Comparison of ENCODE assay signal across 27 cellular contexts in genomic region chr11:61498767-61499341, GRCh38. TPM values are rescaled to one million over a fixed set of nuclear protein-coding genes. Genes with fewer than 3 reads are reported as not detected.
DNase-seq lines count a peak whose midpoint lies in the region; FAIRE-seq and TF ChIP-seq lines count a peak whose summit lies in the region.
"Had no signal": no experiment of that assay in that cellular context is flagged by ENCODE, and none has a peak within 500 bp of the region (broad histone marks: within the 10 kb centered on the region; RNA-seq: fewer than 3 reads in every experiment).

No MANE protein-coding gene starts in this region.

- no peak overlapping the region for H3K4me2 ChIP-seq in KMS-11

- H2AFZ ChIP-seq in KMS-11 (ENCODE audit: low read depth): peak overlapping the region; percentile 41; the same call in 1 of the 2 replicates

- TF ChIP-seq POLR2A in GM12892 (IDR thresholded peaks at IDR 0.05; ENCODE audit: low read depth, low read length): peak; percentile 32; the same call in 1 of the 2 replicates

- H3K4me3 ChIP-seq in KMS-11 (IDR thresholded peaks at IDR 0.05; ENCODE audit: insufficient read depth, low read depth, low read length): no peak overlapping the region
- no peak overlapping the region for H3K4me3 ChIP-seq in kidney (ENCODE audit: low read length in 2 of 2)
- H3K4me3 ChIP-seq: thoracic aorta had no signal

- peaks cover 5% of the 10 kb centered on the region; the same call in 1 of the 2 replicates for H3K27me3 ChIP-seq in KMS-11 (ENCODE audit: insufficient read depth, low read depth)
- H3K27me3 ChIP-seq: BE2C had no signal

- no peak overlapping the region for H3K9ac ChIP-seq in KMS-11
- no peak overlapping the region for H3K9ac ChIP-seq in kidney (ENCODE audit: low read length in 2 of 2)

- no peak for DNase-seq in GM12892 (ENCODE audit: insufficient read length)
- peak; percentile 75 for DNase-seq in RPMI8226
- DNase-seq in kidney: peak; percentile 5
- no peak for DNase-seq in GM19239 (ENCODE audit: insufficient read length, low spot score)
- DNase-seq in NCI-H2227 treated with DMSO at 0.1 percent for 48 hours (lab: John Stamatoyannopoulos, UW): no peak
- no peak for DNase-seq in HTR-8/SVneo (ENCODE audit: insufficient read length, low spot score)
- DNase-seq: activated CD4-positive, alpha-beta memory T cell treated with anti-CD3 and anti-CD28 coated beads, Interleukin-2, amount 10 ng/mL, durations not matched to agents 7 days and 5 days; activated CD8-positive, alpha-beta memory T cell treated with anti-CD3 and anti-CD28 coated beads, Interleukin-2, amount 50 U/mL, for 4 hours; activated naive CD4-positive, alpha-beta T cell treated with Interleukin-2 at 50 U/mL for 16 hours; BE2C; central memory CD4-positive, alpha-beta T cell; cortex of kidney; DMS 273 treated with DMSO at 0.1 percent for 48 hours; effector memory CD4-positive, alpha-beta T cell; H9; immature natural killer cell; NCI-H1105 treated with DMSO at 0.1 percent for 48 hours; NCI-H1930; NCI-H526 treated with DMSO at 0.1 percent for 48 hours; PC-3; SHP77 treated with DMSO at 0.1 percent for 48 hours; stimulated activated CD4-positive, alpha-beta T cell treated with anti-CD3 and anti-CD28 coated beads, Interleukin-1b, Interleukin-23, amount 100 ng/mL, for 48 hours; stimulated activated naive CD8-positive, alpha-beta T cell treated with anti-CD3 and anti-CD28 coated beads, Interleukin-15, Interleukin-2, amounts not matched to agents 100 U/mL and 50 U/mL, for 24 hours had no signal

- no peaks in the 10 kb centered on the region for H4K20me1 ChIP-seq in KMS-11 (ENCODE audit: insufficient read depth)

- intact Hi-C loops in kidney (cut with DNase I): no loop called here

- FAIRE-seq in GM12892 (lab: Jason Lieb, UNC): no peak
- no peak for FAIRE-seq in kidney (lab: Jason Lieb, UNC)
- no peak for FAIRE-seq in GM19239 (lab: Jason Lieb, UNC)
- FAIRE-seq in HTR-8/SVneo (lab: Jason Lieb, UNC): no peak
- FAIRE-seq: urothelium cell line had no signal

- no peaks in the 10 kb centered on the region for H3K79me2 ChIP-seq in KMS-11 (ENCODE audit: insufficient read depth, low read depth)

- H3K27ac ChIP-seq in KMS-11 (no peak overlapping the region), kidney (ENCODE audit: low read depth in 2 of 2, low read length in 2 of 2) (no peak overlapping the region)
- H3K27ac ChIP-seq: epithelial cell of prostate, thoracic aorta had no signal

- no peaks in the 10 kb centered on the region for H3K9me3 ChIP-seq in kidney (ENCODE audit: control insufficient read depth in 1 of 2, low read length in 2 of 2)
- H3K9me3 ChIP-seq: BE2C, thoracic aorta had no signal

- H3K4me1 ChIP-seq in KMS-11 (ENCODE audit: low read depth, poor library complexity, severe bottlenecking) (peaks cover 7% of the 10 kb centered on the region), kidney (ENCODE audit: control insufficient read depth in 1 of 2, insufficient read depth in 1 of 2, low read depth in 1 of 2, low read length in 2 of 2) (peaks cover 9% of the 10 kb centered on the region in 2 donors)
- H3K4me1 ChIP-seq: BE2C had no signal

- TF ChIP-seq CTCF in KMS-11 (conservative IDR thresholded peaks at IDR 0.05; ENCODE audit: low read depth, low read length) (no peak), kidney (IDR thresholded peaks at IDR 0.05; ENCODE audit: borderline replicate concordance, extremely low read depth, insufficient read depth) (no peak)

- H3K36me3 ChIP-seq in KMS-11 (ENCODE audit: insufficient read depth): no peaks in the 10 kb centered on the region
- no peaks in the 10 kb centered on the region for H3K36me3 ChIP-seq in kidney (ENCODE audit: control insufficient read depth in 1 of 2, insufficient read depth in 2 of 2, low read length in 2 of 2)
- H3K36me3 ChIP-seq: BE2C, thoracic aorta had no signal

RNA-seq across cellular contexts. Expression of gene LRRC10B, which starts 9.7 kb away (rescaled TPM):
- not detected for polyA plus RNA-seq in GM12892 (2012; ENCODE audit: missing spikeins)
- total RNA-seq in kidney: 2.9 TPM
- 1.0 TPM for polyA plus RNA-seq in kidney (ENCODE audit: insufficient read depth, low read depth, low replicate concordance)
- polyA plus RNA-seq: immature natural killer cell had no signal

Comparison
In these comparisons a context has a peak if more than half of its experiments do, and no peak if none do; other contexts are left out.
1. DNase-seq: peak in RPMI8226 (single experiment) and kidney (single experiment); none in GM12892 (single experiment), GM19239 (single experiment), NCI-H2227 treated with DMSO at 0.1 percent for 48 hours (single experiment) and HTR-8/SVneo (single experiment).